Comparison of ENCODE assay signal across 2 cellular contexts in the genomic region with DNA sequence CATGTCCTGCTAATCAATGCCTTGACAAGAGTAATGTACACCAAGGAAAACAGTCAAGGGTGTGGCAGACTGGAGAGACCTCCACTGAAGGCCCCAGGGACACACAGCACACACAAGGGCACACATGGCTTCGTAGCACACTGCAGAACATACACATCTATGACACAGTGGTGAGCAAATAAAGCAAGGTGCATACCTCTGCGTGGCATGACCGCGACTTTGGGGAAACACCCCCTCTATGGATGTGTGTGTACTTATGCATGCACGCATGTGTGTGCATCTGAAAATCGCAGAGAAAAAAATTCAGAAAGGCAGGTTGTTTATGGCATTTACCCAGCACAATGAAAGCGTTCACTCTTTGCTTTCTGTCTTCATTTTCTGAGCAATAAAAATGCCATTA.
TF ChIP-seq lines count a peak whose summit lies in the region.

No MANE protein-coding gene starts in this region.

TF ChIP-seq in SK-N-SH, 30 proteins besides CTCF, POLR2A, EP300 and RAD21 (continued from another document):
- no peak for TF ChIP-seq MEF2A (IDR thresholded peaks at IDR 0.05; ENCODE audit: borderline replicate concordance, low read depth)
- TF ChIP-seq, protein P1, sequence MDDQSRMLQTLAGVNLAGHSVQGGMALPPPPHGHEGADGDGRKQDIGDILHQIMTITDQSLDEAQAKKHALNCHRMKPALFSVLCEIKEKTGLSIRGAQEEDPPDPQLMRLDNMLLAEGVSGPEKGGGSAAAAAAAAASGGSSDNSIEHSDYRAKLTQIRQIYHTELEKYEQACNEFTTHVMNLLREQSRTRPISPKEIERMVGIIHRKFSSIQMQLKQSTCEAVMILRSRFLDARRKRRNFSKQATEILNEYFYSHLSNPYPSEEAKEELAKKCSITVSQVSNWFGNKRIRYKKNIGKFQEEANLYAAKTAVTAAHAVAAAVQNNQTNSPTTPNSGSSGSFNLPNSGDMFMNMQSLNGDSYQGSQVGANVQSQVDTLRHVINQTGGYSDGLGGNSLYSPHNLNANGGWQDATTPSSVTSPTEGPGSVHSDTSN (IDR thresholded peaks at IDR 0.05): no peak
- TF ChIP-seq GABPA (IDR thresholded peaks at IDR 0.05; ENCODE audit: low read depth): no peak
- no peak for TF ChIP-seq ELF1 (IDR thresholded peaks at IDR 0.05)
TF ChIP-seq in SK-N-SH: peak in this region for 0.

TF ChIP-seq in SK-N-SH treated with all-trans-retinoic acid at 6 μM for 48 hours, 23 proteins besides CTCF, POLR2A, EP300 and RAD21 (continued from another document):
- TF ChIP-seq, protein P2, sequence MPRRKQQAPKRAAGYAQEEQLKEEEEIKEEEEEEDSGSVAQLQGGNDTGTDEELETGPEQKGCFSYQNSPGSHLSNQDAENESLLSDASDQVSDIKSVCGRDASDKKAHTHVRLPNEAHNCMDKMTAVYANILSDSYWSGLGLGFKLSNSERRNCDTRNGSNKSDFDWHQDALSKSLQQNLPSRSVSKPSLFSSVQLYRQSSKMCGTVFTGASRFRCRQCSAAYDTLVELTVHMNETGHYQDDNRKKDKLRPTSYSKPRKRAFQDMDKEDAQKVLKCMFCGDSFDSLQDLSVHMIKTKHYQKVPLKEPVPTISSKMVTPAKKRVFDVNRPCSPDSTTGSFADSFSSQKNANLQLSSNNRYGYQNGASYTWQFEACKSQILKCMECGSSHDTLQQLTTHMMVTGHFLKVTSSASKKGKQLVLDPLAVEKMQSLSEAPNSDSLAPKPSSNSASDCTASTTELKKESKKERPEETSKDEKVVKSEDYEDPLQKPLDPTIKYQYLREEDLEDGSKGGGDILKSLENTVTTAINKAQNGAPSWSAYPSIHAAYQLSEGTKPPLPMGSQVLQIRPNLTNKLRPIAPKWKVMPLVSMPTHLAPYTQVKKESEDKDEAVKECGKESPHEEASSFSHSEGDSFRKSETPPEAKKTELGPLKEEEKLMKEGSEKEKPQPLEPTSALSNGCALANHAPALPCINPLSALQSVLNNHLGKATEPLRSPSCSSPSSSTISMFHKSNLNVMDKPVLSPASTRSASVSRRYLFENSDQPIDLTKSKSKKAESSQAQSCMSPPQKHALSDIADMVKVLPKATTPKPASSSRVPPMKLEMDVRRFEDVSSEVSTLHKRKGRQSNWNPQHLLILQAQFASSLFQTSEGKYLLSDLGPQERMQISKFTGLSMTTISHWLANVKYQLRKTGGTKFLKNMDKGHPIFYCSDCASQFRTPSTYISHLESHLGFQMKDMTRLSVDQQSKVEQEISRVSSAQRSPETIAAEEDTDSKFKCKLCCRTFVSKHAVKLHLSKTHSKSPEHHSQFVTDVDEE (CRISPR knock-in tag; IDR thresholded peaks at IDR 0.05): no peak
- no peak for TF ChIP-seq RARB (CRISPR knock-in tag; IDR thresholded peaks at IDR 0.05)
- no peak for TF ChIP-seq CSDC2 (CRISPR knock-in tag; IDR thresholded peaks at IDR 0.05)
- TF ChIP-seq ARNTL (CRISPR knock-in tag; IDR thresholded peaks at IDR 0.05; ENCODE audit: borderline replicate concordance, low read depth): no peak
- TF ChIP-seq, protein P3, sequence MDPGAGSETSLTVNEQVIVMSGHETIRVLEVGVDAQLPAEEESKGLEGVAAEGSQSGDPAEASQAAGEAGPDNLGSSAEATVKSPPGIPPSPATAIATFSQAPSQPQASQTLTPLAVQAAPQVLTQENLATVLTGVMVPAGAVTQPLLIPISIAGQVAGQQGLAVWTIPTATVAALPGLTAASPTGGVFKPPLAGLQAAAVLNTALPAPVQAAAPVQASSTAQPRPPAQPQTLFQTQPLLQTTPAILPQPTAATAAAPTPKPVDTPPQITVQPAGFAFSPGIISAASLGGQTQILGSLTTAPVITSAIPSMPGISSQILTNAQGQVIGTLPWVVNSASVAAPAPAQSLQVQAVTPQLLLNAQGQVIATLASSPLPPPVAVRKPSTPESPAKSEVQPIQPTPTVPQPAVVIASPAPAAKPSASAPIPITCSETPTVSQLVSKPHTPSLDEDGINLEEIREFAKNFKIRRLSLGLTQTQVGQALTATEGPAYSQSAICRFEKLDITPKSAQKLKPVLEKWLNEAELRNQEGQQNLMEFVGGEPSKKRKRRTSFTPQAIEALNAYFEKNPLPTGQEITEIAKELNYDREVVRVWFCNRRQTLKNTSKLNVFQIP (CRISPR knock-in tag; IDR thresholded peaks at IDR 0.05; ENCODE audit: borderline replicate concordance, low read depth): no peak
